ENCODE assay signal across 11 cellular contexts in genomic region chr17:77364381-77364911, GRCh38.
DNase-seq lines count a peak whose midpoint lies in the region; ATAC-seq and TF ChIP-seq lines count a peak whose summit lies in the region.
"Had no signal": no experiment of that assay in that cellular context is flagged by ENCODE, and none has a peak within 500 bp of the region (broad histone marks: within the 10 kb centered on the region; RNA-seq: fewer than 3 reads in every experiment).

No MANE protein-coding gene starts in this region.

- no peak overlapping the region for H3K27ac Mint-ChIP-seq in activated T-cell treated with anti-CD3 and anti-CD28 coated beads, Interleukin-2, amount 50 U/mL, for 72 hours
- peak overlapping the region in 8 of 10 donors; percentile 56 to 91 (median 83) for H3K27ac Mint-ChIP-seq in naive thymus-derived CD8-positive, alpha-beta T cell

- H3K4me1 ChIP-seq in body of pancreas: peaks cover 41% of the 10 kb centered on the region
- peaks cover 0 to 50% (median 40%) of the 10 kb centered on the region in 4 donors for H3K4me1 ChIP-seq in tibial nerve

- H3K27me3 ChIP-seq in body of pancreas (no peaks in the 10 kb centered on the region), tibial nerve (no peaks in the 10 kb centered on the region)
- H3K27me3 ChIP-seq: neutrophil had no signal

- TF ChIP-seq EP300 in tibial nerve (IDR thresholded peaks at IDR 0.05): no peak

- ATAC-seq in activated T-cell treated with anti-CD3 and anti-CD28 coated beads, Interleukin-2, amount 50 U/mL, for 72 hours (replicated peaks in 1 of 2): peak; percentile 14 to 21
- no peak for ATAC-seq in body of pancreas
- ATAC-seq in naive thymus-derived CD8-positive, alpha-beta T cell: peak; percentile 57 to 66

- TF ChIP-seq POLR2A in body of pancreas (IDR thresholded peaks at IDR 0.05) (no peak), tibial nerve (IDR thresholded peaks at IDR 0.05) (no peak)

- H3K27ac ChIP-seq in body of pancreas (peak overlapping the region in 3 of 4 donors; percentile 46 to 82 (median 79)), tibial nerve (peak overlapping the region; percentile 64 to 92 (median 80))
- H3K27ac ChIP-seq: neutrophil had no signal

- no peak for DNase-seq in activated T-cell treated with anti-CD3 and anti-CD28 coated beads, Interleukin-2, amount 50 U/mL, for 72 hours
- DNase-seq in activated T-cell treated with anti-CD3 and anti-CD28 coated beads for 4 hours (no peak), body of pancreas (no peak), tibial nerve (ENCODE audit: low spot score in 2 of 2) (no peak), NCI-H128 (lab: John Stamatoyannopoulos, UW; ENCODE audit: unreplicated experiment) (no peak), middle frontal gyrus (ENCODE audit: extremely low spot score, low spot score) (no peak), SHP77 treated with DMSO at 0.1 percent for 48 hours (lab: John Stamatoyannopoulos, UW) (no peak)
- DNase-seq in naive thymus-derived CD8-positive, alpha-beta T cell: no peak
- DNase-seq: amygdala, NCI-H510A treated with DMSO at 0.1 percent for 48 hours had no signal

- no peaks in the 10 kb centered on the region for H3K36me3 Mint-ChIP-seq in activated T-cell treated with anti-CD3 and anti-CD28 coated beads, Interleukin-2, amount 50 U/mL, for 72 hours (ENCODE audit: insufficient read depth in 2 of 2)
- no peaks in the 10 kb centered on the region for H3K36me3 Mint-ChIP-seq in naive thymus-derived CD8-positive, alpha-beta T cell

- 66 to 76% methylated on average over 7 to 10 of the region's 10 CpGs for WGBS in body of pancreas, 2 donors
- WGBS in tibial nerve, 2 donors: 67 to 75% methylated on average over 10 of the region's 10 CpGs

- H3K4me1 Mint-ChIP-seq in activated T-cell treated with anti-CD3 and anti-CD28 coated beads, Interleukin-2, amount 50 U/mL, for 72 hours (ENCODE audit: low read depth): peaks cover 61% of the 10 kb centered on the region
- peaks cover 37 to 63% (median 58%) of the 10 kb centered on the region in 4 donors for H3K4me1 Mint-ChIP-seq in naive thymus-derived CD8-positive, alpha-beta T cell

- no peak for TF ChIP-seq CTCF in body of pancreas (IDR thresholded peaks at IDR 0.05)
- TF ChIP-seq CTCF in tibial nerve (IDR thresholded peaks at IDR 0.05): no peak

- peaks cover 6% of the 10 kb centered on the region for H3K27me3 Mint-ChIP-seq in activated T-cell treated with anti-CD3 and anti-CD28 coated beads, Interleukin-2, amount 50 U/mL, for 72 hours (ENCODE audit: low read depth)
- no peaks in the 10 kb centered on the region for H3K27me3 Mint-ChIP-seq in naive thymus-derived CD8-positive, alpha-beta T cell

- H3K4me3 ChIP-seq in body of pancreas (no peak overlapping the region), tibial nerve (no peak overlapping the region)

- H3K9me3 ChIP-seq in body of pancreas (no peaks in the 10 kb centered on the region), tibial nerve (no peaks in the 10 kb centered on the region)
- H3K9me3 ChIP-seq: neutrophil had no signal

- H3K36me3 ChIP-seq in body of pancreas (replicated peaks in 1 of 2; ENCODE audit: insufficient read depth in 1 of 2, low read depth in 2 of 2): no peaks in the 10 kb centered on the region
- no peaks in the 10 kb centered on the region for H3K36me3 ChIP-seq in tibial nerve
- H3K36me3 ChIP-seq: neutrophil had no signal

- peak overlapping the region; percentile 77 to 82 for H3K4me3 Mint-ChIP-seq in activated T-cell treated with anti-CD3 and anti-CD28 coated beads, Interleukin-2, amount 50 U/mL, for 72 hours
- H3K4me3 Mint-ChIP-seq in naive thymus-derived CD8-positive, alpha-beta T cell: peak overlapping the region; percentile 64 to 90 (median 78)

- intact Hi-C loops in body of pancreas (cut with DNase I): no loop called here

- POLR2A ChIA-PET in naive thymus-derived CD8-positive, alpha-beta T cell (lab: Charles Lee): interaction anchor here (2.0 kb wide), 1 partner anchor 17 kb away, joined by 10 read pairs; no protein-coding TSS in a partner anchor

- no peaks in the 10 kb centered on the region for H3K9me3 Mint-ChIP-seq in activated T-cell treated with anti-CD3 and anti-CD28 coated beads, Interleukin-2, amount 50 U/mL, for 72 hours
- H3K9me3 Mint-ChIP-seq in naive thymus-derived CD8-positive, alpha-beta T cell: no peaks in the 10 kb centered on the region
